Comparison of ENCODE assay signal across 8 cellular contexts in the genomic region with DNA sequence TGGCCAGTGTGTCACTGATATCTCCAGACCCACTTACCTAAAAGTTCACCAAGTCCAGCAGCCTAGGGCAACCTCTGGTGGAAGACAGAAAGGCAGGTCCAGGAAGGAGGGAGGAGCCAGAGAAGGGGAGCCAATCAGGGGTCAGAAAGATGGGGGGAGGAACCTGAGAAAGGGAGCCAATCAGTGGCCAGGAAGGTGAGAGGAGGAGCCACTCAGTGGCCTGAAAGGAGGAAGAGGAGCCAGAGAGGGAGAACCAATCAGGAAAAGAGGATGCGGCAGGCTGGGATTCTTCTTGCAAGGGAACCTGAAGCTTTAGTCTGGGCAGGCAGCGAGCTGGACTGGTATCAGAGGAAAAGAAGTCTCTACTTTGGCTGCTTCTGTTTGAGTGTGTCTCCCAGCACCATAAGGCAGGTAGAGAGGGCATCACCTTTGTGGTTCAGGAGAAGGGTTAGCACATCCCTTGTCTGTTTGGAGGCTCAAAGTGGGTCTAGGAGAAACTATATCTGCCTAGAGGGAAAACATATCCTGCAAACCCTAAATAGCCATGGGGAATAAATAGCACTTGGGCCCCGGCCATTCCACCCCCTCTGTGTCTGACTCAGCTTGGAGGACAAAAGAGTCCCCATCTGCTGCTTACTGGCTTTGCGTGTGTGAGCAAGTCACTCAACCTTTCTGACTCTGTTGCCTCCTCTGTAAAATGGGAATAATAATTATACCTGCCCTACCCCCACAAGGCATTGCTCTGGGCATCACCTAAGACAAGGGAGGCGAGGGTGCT. TPM values are rescaled to one million over a fixed set of nuclear protein-coding genes. Genes with fewer than 3 reads are reported as not detected.
DNase-seq lines count a peak whose midpoint lies in the region; TF ChIP-seq lines count a peak whose summit lies in the region.

No MANE protein-coding gene starts in this region.

- H3K36me3 ChIP-seq in thyroid gland = no peaks in the 10 kb centered on the region

- no peak overlapping the region for H3K4me3 ChIP-seq in thyroid gland (replicated peaks in 1 of 3)

- peaks cover 20 to 25% of the 10 kb centered on the region in 2 donors for H3K4me1 ChIP-seq in thyroid gland

- no peak for TF ChIP-seq POLR2A in thyroid gland (IDR thresholded peaks at IDR 0.05)

- no peaks in the 10 kb centered on the region for H3K9me3 ChIP-seq in thyroid gland

- no peak for TF ChIP-seq CTCF in thyroid gland (IDR thresholded peaks at IDR 0.05)

- WGBS in thyroid gland, 2 donors = 77 to 78% methylated on average over 5 of the region's 5 CpGs

- H3K27ac ChIP-seq in thyroid gland = peak overlapping the region; percentile 43 to 83 (median 61)

- peak; percentile 10 to 21 for DNase-seq in stimulated activated CD4-positive, alpha-beta T cell treated with anti-CD3 and anti-CD28 coated beads, Interleukin-15, amount 100 ng/mL, for 48 hours (ENCODE audit: low read depth in 2 of 2)
- no peak for DNase-seq in stimulated activated CD4-positive, alpha-beta T cell treated with anti-CD3 and anti-CD28 coated beads, Interleukin-4, amount 100 ng/mL, for 4 hours
- DNase-seq in NCI-H2196 (lab: John Stamatoyannopoulos, UW; ENCODE audit: unreplicated experiment) (peak; percentile 89), amygdala (lab: John Stamatoyannopoulos, UW) (peak in 39 of 56 donors; percentile 7 to 79 (median 46)), iPS-NIHi7 (ENCODE audit: extremely low spot score) (peak; percentile 100), thyroid gland (peak; percentile 36 to 57), HK-2 (ENCODE audit: unreplicated experiment) (no peak)
- DNase-seq in NK-92 treated with Interleukin-12 subunit alpha and Interleukin-12 subunit beta, amount 100 ng/mL, for 24 hours (lab: John Stamatoyannopoulos, UW) = no peak

- no peaks in the 10 kb centered on the region for H3K27me3 ChIP-seq in thyroid gland

- intact Hi-C loops in thyroid gland (cut with DNase I) = no loop called here

RNA-seq across cellular contexts. Expression of gene CRHR1, which starts 43.4 kb away (rescaled TPM):
- total RNA-seq in thyroid gland = not detected

Comparison
In these comparisons a context has a peak if more than half of its experiments do, and no peak if none do; other contexts are left out.
1. DNase-seq: peak in stimulated activated CD4-positive, alpha-beta T cell treated with anti-CD3 and anti-CD28 coated beads, Interleukin-15, amount 100 ng/mL, for 48 hours (2 of 2), NCI-H2196 (single experiment), amygdala (39 of 56), iPS-NIHi7 (single experiment) and thyroid gland (2 of 2); none in stimulated activated CD4-positive, alpha-beta T cell treated with anti-CD3 and anti-CD28 coated beads, Interleukin-4, amount 100 ng/mL, for 4 hours (0 of 2), NK-92 treated with Interleukin-12 subunit alpha and Interleukin-12 subunit beta, amount 100 ng/mL, for 24 hours (single experiment) and HK-2 (single experiment).